In genomic region chr14:106622200-106622745, GRCh38 we compare ENCODE assay signal across 16 cellular contexts.
DNase-seq lines count a peak whose midpoint lies in the region; ATAC-seq and TF ChIP-seq lines count a peak whose summit lies in the region.
"Had no signal": no experiment of that assay in that cellular context is flagged by ENCODE, and none has a peak within 500 bp of the region (broad histone marks: within the 10 kb centered on the region; RNA-seq: fewer than 3 reads in every experiment).

No MANE protein-coding gene starts in this region.

- peak; percentile 60 for ATAC-seq in activated naive CD8-positive, alpha-beta T cell treated with anti-CD3 and anti-CD28 coated beads, Interleukin-2, amount 10 ng/mL, durations not matched to agents 7 days and 5 days (ENCODE audit: low read depth)
- peak; percentile 56 for ATAC-seq in stimulated activated naive CD8-positive, alpha-beta T cell treated with anti-CD3 and anti-CD28 coated beads, Interleukin-15, amount 100 ng/mL, for 72 hours
- ATAC-seq: GM12878, psoas muscle had no signal

- H3K4me1 Mint-ChIP-seq in activated naive CD4-positive, alpha-beta T cell treated with anti-CD3 and anti-CD28 coated beads for 36 hours (ENCODE audit: low read depth): peaks cover 9% of the 10 kb centered on the region
- peaks cover 13% of the 10 kb centered on the region for H3K4me1 Mint-ChIP-seq in T-helper 1 cell treated with Interleukin-12 subunit alpha and Interleukin-12 subunit beta and Interleukin-4 antibody, amounts not matched to agents 30 μg/mL and 1 μg/mL, for 36 hours (ENCODE audit: low read depth)
- peaks cover 31% of the 10 kb centered on the region for H3K4me1 Mint-ChIP-seq in activated naive CD8-positive, alpha-beta T cell treated with anti-CD3 and anti-CD28 coated beads, Interleukin-2, amount 10 ng/mL, durations not matched to agents 7 days and 5 days
- peaks cover 23% of the 10 kb centered on the region for H3K4me1 Mint-ChIP-seq in stimulated activated naive CD8-positive, alpha-beta T cell treated with anti-CD3 and anti-CD28 coated beads, Interleukin-15, amount 100 ng/mL, for 72 hours
- H3K4me1 Mint-ChIP-seq: neural crest cell had no signal

- intact Hi-C loops in activated naive CD4-positive, alpha-beta T cell treated with anti-CD3 and anti-CD28 coated beads for 36 hours (cut with micrococcal nuclease): no loop called here
- intact Hi-C loops in posterior cingulate gyrus (cut with DNase I): no loop called here

- no peak overlapping the region for H3K4me3 Mint-ChIP-seq in activated naive CD4-positive, alpha-beta T cell treated with anti-CD3 and anti-CD28 coated beads for 36 hours
- H3K4me3 Mint-ChIP-seq in T-helper 1 cell treated with Interleukin-12 subunit alpha and Interleukin-12 subunit beta and Interleukin-4 antibody, amounts not matched to agents 30 μg/mL and 1 μg/mL, for 36 hours: no peak overlapping the region
- peak overlapping the region; percentile 39 for H3K4me3 Mint-ChIP-seq in activated naive CD8-positive, alpha-beta T cell treated with anti-CD3 and anti-CD28 coated beads, Interleukin-2, amount 10 ng/mL, durations not matched to agents 7 days and 5 days
- peak overlapping the region in 1 of 2 donors; percentile 0 for H3K4me3 Mint-ChIP-seq in stimulated activated naive CD8-positive, alpha-beta T cell treated with anti-CD3 and anti-CD28 coated beads, Interleukin-15, amount 100 ng/mL, for 72 hours
- H3K4me3 Mint-ChIP-seq: neural crest cell had no signal

- TF ChIP-seq CTCF in foreskin fibroblast (IDR thresholded peaks at IDR 0.05; ENCODE audit: low read depth, low read length): no peak

- peaks cover 25% of the 10 kb centered on the region for H3K27me3 Mint-ChIP-seq in activated naive CD4-positive, alpha-beta T cell treated with anti-CD3 and anti-CD28 coated beads for 36 hours (ENCODE audit: low read depth)
- peaks cover 43% of the 10 kb centered on the region for H3K27me3 Mint-ChIP-seq in T-helper 1 cell treated with Interleukin-12 subunit alpha and Interleukin-12 subunit beta and Interleukin-4 antibody, amounts not matched to agents 30 μg/mL and 1 μg/mL, for 36 hours (ENCODE audit: low read depth)
- H3K27me3 Mint-ChIP-seq in activated naive CD8-positive, alpha-beta T cell treated with anti-CD3 and anti-CD28 coated beads, Interleukin-2, amount 10 ng/mL, durations not matched to agents 7 days and 5 days: peaks cover 46% of the 10 kb centered on the region
- H3K27me3 Mint-ChIP-seq in stimulated activated naive CD8-positive, alpha-beta T cell treated with anti-CD3 and anti-CD28 coated beads, Interleukin-15, amount 100 ng/mL, for 72 hours: peaks cover 69% of the 10 kb centered on the region

- no peaks in the 10 kb centered on the region for H3K9me3 Mint-ChIP-seq in activated naive CD4-positive, alpha-beta T cell treated with anti-CD3 and anti-CD28 coated beads for 36 hours
- no peaks in the 10 kb centered on the region for H3K9me3 Mint-ChIP-seq in T-helper 1 cell treated with Interleukin-12 subunit alpha and Interleukin-12 subunit beta and Interleukin-4 antibody, amounts not matched to agents 30 μg/mL and 1 μg/mL, for 36 hours
- no peaks in the 10 kb centered on the region for H3K9me3 Mint-ChIP-seq in activated naive CD8-positive, alpha-beta T cell treated with anti-CD3 and anti-CD28 coated beads, Interleukin-2, amount 10 ng/mL, durations not matched to agents 7 days and 5 days
- H3K9me3 Mint-ChIP-seq in stimulated activated naive CD8-positive, alpha-beta T cell treated with anti-CD3 and anti-CD28 coated beads, Interleukin-15, amount 100 ng/mL, for 72 hours: no peaks in the 10 kb centered on the region

- DNase-seq in activated naive CD4-positive, alpha-beta T cell treated with anti-CD3 and anti-CD28 coated beads for 36 hours: peak; percentile 50
- DNase-seq in activated naive CD4-positive, alpha-beta T cell treated with anti-CD3 and anti-CD28 coated beads, Interleukin-2, amount 50 U/mL, for 16 hours: no peak
- peak; percentile 44 for DNase-seq in activated naive CD8-positive, alpha-beta T cell treated with anti-CD3 and anti-CD28 coated beads, Interleukin-2, amount 10 ng/mL, durations not matched to agents 7 days and 5 days
- peak; percentile 5 to 17 for DNase-seq in stimulated activated naive CD8-positive, alpha-beta T cell treated with anti-CD3 and anti-CD28 coated beads, Interleukin-15, amount 100 ng/mL, for 72 hours
- DNase-seq in G401 (ENCODE audit: low spot score) (no peak), posterior cingulate gyrus (no peak), foreskin fibroblast (no peak)
- DNase-seq: NCI-H1694, NCI-H2227 treated with DMSO at 0.1 percent for 48 hours, psoas muscle, spleen, SW 1271, WERI-Rb-1 had no signal

- no peak overlapping the region for H3K27ac Mint-ChIP-seq in activated naive CD4-positive, alpha-beta T cell treated with anti-CD3 and anti-CD28 coated beads for 36 hours
- peak overlapping the region; percentile 17 for H3K27ac Mint-ChIP-seq in T-helper 1 cell treated with Interleukin-12 subunit alpha and Interleukin-12 subunit beta and Interleukin-4 antibody, amounts not matched to agents 30 μg/mL and 1 μg/mL, for 36 hours
- H3K27ac Mint-ChIP-seq in activated naive CD8-positive, alpha-beta T cell treated with anti-CD3 and anti-CD28 coated beads, Interleukin-2, amount 10 ng/mL, durations not matched to agents 7 days and 5 days: peak overlapping the region; percentile 7
- H3K27ac Mint-ChIP-seq in stimulated activated naive CD8-positive, alpha-beta T cell treated with anti-CD3 and anti-CD28 coated beads, Interleukin-15, amount 100 ng/mL, for 72 hours: no peak overlapping the region

- H3K4me3 ChIP-seq in foreskin fibroblast (ENCODE audit: low read depth in 1 of 2, low read length in 2 of 2): no peak overlapping the region
- H3K4me3 ChIP-seq: GM12878, psoas muscle, spleen had no signal

- CTCF ChIA-PET in activated naive CD4-positive, alpha-beta T cell treated with anti-CD3 and anti-CD28 coated beads for 36 hours (lab: Charles Lee): interaction anchor here (1.0 to 1.3 kb wide), 2 partner anchors 17 to 35 kb away, joined by 3 to 4 read pairs; no protein-coding TSS in a partner anchor

- POLR2A ChIA-PET in activated naive CD8-positive, alpha-beta T cell treated with anti-CD3 and anti-CD28 coated beads, Interleukin-2, amount 10 ng/mL, durations not matched to agents 7 days and 5 days (lab: Charles Lee): no interaction called here

- in situ Hi-C loops in G401 (cut with HindIII; ENCODE audit: low sequenced_read_pairs): no loop called here

- no peaks in the 10 kb centered on the region for H3K36me3 Mint-ChIP-seq in activated naive CD4-positive, alpha-beta T cell treated with anti-CD3 and anti-CD28 coated beads for 36 hours (ENCODE audit: low read depth)
- H3K36me3 Mint-ChIP-seq in T-helper 1 cell treated with Interleukin-12 subunit alpha and Interleukin-12 subunit beta and Interleukin-4 antibody, amounts not matched to agents 30 μg/mL and 1 μg/mL, for 36 hours (ENCODE audit: low read depth): no peaks in the 10 kb centered on the region
- H3K36me3 Mint-ChIP-seq in activated naive CD8-positive, alpha-beta T cell treated with anti-CD3 and anti-CD28 coated beads, Interleukin-2, amount 10 ng/mL, durations not matched to agents 7 days and 5 days: no peaks in the 10 kb centered on the region

Comparison
In these comparisons a context has a peak if more than half of its experiments do, and no peak if none do; other contexts are left out.
1. DNase-seq: peak in activated naive CD4-positive, alpha-beta T cell treated with anti-CD3 and anti-CD28 coated beads for 36 hours (single experiment), activated naive CD8-positive, alpha-beta T cell treated with anti-CD3 and anti-CD28 coated beads, Interleukin-2, amount 10 ng/mL, durations not matched to agents 7 days and 5 days (single experiment) and stimulated activated naive CD8-positive, alpha-beta T cell treated with anti-CD3 and anti-CD28 coated beads, Interleukin-15, amount 100 ng/mL, for 72 hours (2 of 2); none in activated naive CD4-positive, alpha-beta T cell treated with anti-CD3 and anti-CD28 coated beads, Interleukin-2, amount 50 U/mL, for 16 hours (single experiment), G401 (single experiment), posterior cingulate gyrus (0 of 10) and foreskin fibroblast (0 of 2).
2. H3K27ac Mint-ChIP-seq: peak in T-helper 1 cell treated with Interleukin-12 subunit alpha and Interleukin-12 subunit beta and Interleukin-4 antibody, amounts not matched to agents 30 μg/mL and 1 μg/mL, for 36 hours (single experiment) and activated naive CD8-positive, alpha-beta T cell treated with anti-CD3 and anti-CD28 coated beads, Interleukin-2, amount 10 ng/mL, durations not matched to agents 7 days and 5 days (single experiment); none in activated naive CD4-positive, alpha-beta T cell treated with anti-CD3 and anti-CD28 coated beads for 36 hours (single experiment) and stimulated activated naive CD8-positive, alpha-beta T cell treated with anti-CD3 and anti-CD28 coated beads, Interleukin-15, amount 100 ng/mL, for 72 hours (0 of 2).